Comparison of ENCODE assay signal across 23 cellular contexts in genomic region chr20:38979434-38979833, GRCh38.
"Had no signal": no experiment of that assay in that cellular context is flagged by ENCODE, and none has a peak within 500 bp of the region (broad histone marks: within the 10 kb centered on the region; RNA-seq: fewer than 3 reads in every experiment).

No MANE protein-coding gene starts in this region.

- H3K9me3 ChIP-seq: lower lobe of right lung, neutrophil, psoas muscle, spleen, tibial nerve, upper lobe of left lung, vagina had no signal

- H3K9ac ChIP-seq: neural progenitor cell, parathyroid adenoma had no signal

- H3K4me2 ChIP-seq: neural progenitor cell had no signal

- H3K27ac ChIP-seq: lower lobe of right lung, neural progenitor cell, neutrophil, parathyroid adenoma, psoas muscle, spleen, tibial nerve, upper lobe of left lung, vagina had no signal

- H3K4me3 ChIP-seq: lower lobe of right lung, neural progenitor cell, psoas muscle, spleen, tibial nerve, upper lobe of left lung, vagina had no signal

- DNase-seq: hippocampal formation; kidney; lower lobe of right lung; mammary epithelial cell; mesenchymal stem cell; naive B cell; natural killer cell; nephron progenitor cell; occipital lobe; psoas muscle; small intestine; spleen; stimulated activated CD4-positive, alpha-beta T cell treated with anti-CD3 and anti-CD28 coated beads, Interleukin-4, amount 100 ng/mL, for 24 hours; stimulated activated naive CD4-positive, alpha-beta T cell; substantia nigra; upper lobe of left lung had no signal

- H3K27me3 ChIP-seq: neural progenitor cell, neutrophil, spleen, tibial nerve, upper lobe of left lung, vagina had no signal

- H2AFZ ChIP-seq: neural progenitor cell, parathyroid adenoma had no signal

- H3K4me1 ChIP-seq: lower lobe of right lung, neural progenitor cell, parathyroid adenoma, tibial nerve, upper lobe of left lung, vagina had no signal

- ATAC-seq: lower lobe of right lung; natural killer cell; sciatic nerve; stimulated activated effector memory CD8-positive, alpha-beta T cell treated with anti-CD3 and anti-CD28 coated beads, Interleukin-12 subunit alpha, Interleukin-12 subunit beta, amount 100 ng/mL, for 72 hours had no signal

- H3K36me3 ChIP-seq: neural progenitor cell, neutrophil had no signal
